ENCODE assay signal across 30 cellular contexts in the genomic region with DNA sequence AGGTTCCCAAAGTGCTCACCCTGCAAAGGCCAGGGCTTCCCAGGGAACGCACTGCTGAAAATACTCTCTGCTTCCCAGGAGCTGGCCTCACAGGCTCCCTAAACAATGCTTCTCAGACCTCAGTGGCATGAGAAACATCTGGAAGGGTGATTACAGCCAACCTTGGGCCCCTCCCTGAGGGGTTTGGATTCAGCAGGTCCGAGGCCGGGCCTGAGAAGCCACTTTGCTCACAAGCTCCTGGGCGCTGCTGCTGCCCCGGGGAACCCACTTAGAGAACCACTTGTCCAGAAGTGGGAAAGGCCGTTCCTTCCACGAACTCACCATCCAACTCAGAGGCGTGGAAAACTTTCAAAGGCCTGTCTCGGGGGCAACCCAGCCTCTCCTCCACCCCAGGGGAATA.
"Had no signal": no experiment of that assay in that cellular context is flagged by ENCODE, and none has a peak within 500 bp of the region (broad histone marks: within the 10 kb centered on the region; RNA-seq: fewer than 3 reads in every experiment).

No MANE protein-coding gene starts in this region.

- H3K4me3 ChIP-seq: ovary, prostate gland, skin epidermis, smooth muscle cell, spleen, suprapubic skin, testis, tibial artery, transverse colon, upper lobe of right lung, uterus had no signal

- H3K4me2 ChIP-seq: smooth muscle cell had no signal

- H3K9me3 ChIP-seq: neutrophil, ovary, prostate gland, testis, upper lobe of right lung, uterus had no signal

- H3K36me3 ChIP-seq: neutrophil, ovary, prostate gland, spleen, tibial artery, transverse colon, upper lobe of right lung, uterus had no signal

- DNase-seq: naive B cell; naive thymus-derived CD8-positive, alpha-beta T cell; nephron progenitor cell; nucleus accumbens; ovary; retina; spleen; stimulated activated CD4-positive, alpha-beta T cell treated with anti-CD3 and anti-CD28 coated beads, Interleukin-12 subunit alpha, Interleukin-12 subunit beta, amount 100 ng/mL, for 4 hours; stimulated activated CD4-positive, alpha-beta T cell treated with anti-CD3 and anti-CD28 coated beads, Interleukin-1b, Interleukin-23, amount 100 ng/mL, for 48 hours; stimulated activated CD4-positive, alpha-beta T cell treated with anti-CD3 and anti-CD28 coated beads, Interleukin-4, amount 100 ng/mL, for 1 hour; stimulated activated CD4-positive, alpha-beta T cell treated with anti-CD3 and anti-CD28 coated beads, Interleukin-4, amount 100 ng/mL, for 4 hours; stimulated activated CD8-positive, alpha-beta memory T cell treated with anti-CD3 and anti-CD28 coated beads, Interleukin-4, amount 100 ng/mL, for 48 hours; stimulated activated naive CD4-positive, alpha-beta T cell; stimulated activated naive CD8-positive, alpha-beta T cell treated with anti-CD3 and anti-CD28 coated beads, Interleukin-15, amount 100 ng/mL, for 72 hours; stimulated activated naive CD8-positive, alpha-beta T cell treated with anti-CD3 and anti-CD28 coated beads, Interleukin-15, Interleukin-2, amounts not matched to agents 100 U/mL and 50 U/mL, for 24 hours; substantia nigra; testis; tibial artery; transverse colon; upper lobe of right lung; uterus had no signal

- ATAC-seq: naive thymus-derived CD8-positive, alpha-beta T cell; natural killer cell treated with Interleukin-12 subunit alpha and Interleukin-12 subunit beta and Interleukin-15 and Interleukin-18, amount 100 ng/mL, for 72 hours; right cardiac atrium; sciatic nerve; stimulated activated memory B cell treated with anti-CD40 and anti-IgM and Interleukin-4, amounts not matched to agents 10 μg/mL and 1 μg/mL and 100 μg/mL, for 72 hours; stimulated activated naive CD8-positive, alpha-beta T cell treated with anti-CD3 and anti-CD28 coated beads, Interleukin-15, amount 100 ng/mL, for 72 hours; stimulated activated naive CD8-positive, alpha-beta T cell treated with anti-CD3 and anti-CD28 coated beads, Interleukin-15, Interleukin-2, amounts not matched to agents 100 U/mL and 50 U/mL, for 24 hours; upper lobe of right lung had no signal

- H3K27me3 ChIP-seq: neutrophil, ovary, suprapubic skin, testis, transverse colon, upper lobe of right lung, uterus had no signal

- H3K27ac ChIP-seq: neutrophil, ovary, prostate gland, skin epidermis, spleen, suprapubic skin, testis, tibial artery, transverse colon, upper lobe of right lung, uterus had no signal

- H3K4me1 ChIP-seq: prostate gland, spleen, suprapubic skin, testis, tibial artery, transverse colon, upper lobe of right lung, uterus had no signal
